ENCODE assay signal across 30 cellular contexts in genomic region chr6:150140236-150140969, GRCh38. TPM values are rescaled to one million over a fixed set of nuclear protein-coding genes. Genes with fewer than 3 reads are reported as not detected.
"Had no signal": no experiment of that assay in that cellular context is flagged by ENCODE, and none has a peak within 500 bp of the region (broad histone marks: within the 10 kb centered on the region; RNA-seq: fewer than 3 reads in every experiment).

No MANE protein-coding gene starts in this region.

- H3K27ac ChIP-seq: ascending aorta, brain microvascular endothelial cell, esophagus muscularis mucosa, parathyroid adenoma, psoas muscle, sigmoid colon, upper lobe of left lung, vagina had no signal

- DNase-seq: activated CD4-positive, alpha-beta memory T cell treated with anti-CD3 and anti-CD28 coated beads for 36 hours; activated CD4-positive, alpha-beta T cell treated with anti-CD3 and anti-CD28 coated beads, Interleukin-2, amount 10 ng/mL, durations not matched to agents 24 days and 14 days; activated CD4-positive, CD25-positive, alpha-beta regulatory T cell treated with anti-CD3 and anti-CD28 coated beads, Interleukin-2, amount 50 U/mL, for 72 hours; activated CD8-positive, alpha-beta memory T cell treated with anti-CD3 and anti-CD28 coated beads, Interleukin-2, amount 50 U/mL, for 4 hours; activated gamma-delta T cell; activated naive CD4-positive, alpha-beta T cell treated with anti-CD3 and anti-CD28 coated beads, Interleukin-2, amount 10 ng/mL, durations not matched to agents 7 days and 5 days; activated naive CD8-positive, alpha-beta T cell treated with anti-CD3 and anti-CD28 coated beads, Interleukin-2, amount 10 ng/mL, durations not matched to agents 7 days and 5 days; activated T-cell treated with anti-CD3 and anti-CD28 coated beads, Interleukin-2, amount 50 U/mL, for 1 hour; brain microvascular endothelial cell; central memory CD4-positive, alpha-beta T cell; glutamatergic neuron; left cardiac atrium; naive B cell; occipital lobe; psoas muscle; sigmoid colon; small intestine; stimulated activated CD4-positive, alpha-beta T cell treated with anti-CD3 and anti-CD28 coated beads, Interleukin-4, amount 100 ng/mL, for 4 hours; stimulated activated CD8-positive, alpha-beta memory T cell treated with anti-CD3 and anti-CD28 coated beads, Interleukin-4, amount 100 ng/mL, for 48 hours; stimulated activated naive CD8-positive, alpha-beta T cell treated with anti-CD3 and anti-CD28 coated beads, Interleukin-15, amount 100 ng/mL, for 72 hours; substantia nigra; T-helper 2 cell; upper lobe of left lung had no signal

- ATAC-seq: left cardiac atrium; psoas muscle; stimulated activated memory B cell treated with anti-CD40 and anti-IgM and Interleukin-4, amounts not matched to agents 10 μg/mL and 1 μg/mL and 100 μg/mL, for 72 hours; stimulated activated naive CD8-positive, alpha-beta T cell treated with anti-CD3 and anti-CD28 coated beads, Interleukin-15, amount 100 ng/mL, for 72 hours had no signal

- H3K4me1 ChIP-seq: parathyroid adenoma, psoas muscle had no signal

- H3K36me3 ChIP-seq: ascending aorta, brain microvascular endothelial cell, esophagus muscularis mucosa, sigmoid colon, upper lobe of left lung, vagina had no signal

- H3K4me3 ChIP-seq: ascending aorta, esophagus muscularis mucosa, psoas muscle, sigmoid colon, upper lobe of left lung, vagina had no signal

- H3K4me3 Mint-ChIP-seq: activated CD4-positive, alpha-beta memory T cell treated with anti-CD3 and anti-CD28 coated beads for 36 hours; activated CD4-positive, alpha-beta T cell treated with anti-CD3 and anti-CD28 coated beads, Interleukin-2, amount 10 ng/mL, durations not matched to agents 24 days and 14 days; activated naive CD4-positive, alpha-beta T cell treated with anti-CD3 and anti-CD28 coated beads, Interleukin-2, amount 10 ng/mL, durations not matched to agents 7 days and 5 days; activated naive CD8-positive, alpha-beta T cell treated with anti-CD3 and anti-CD28 coated beads, Interleukin-2, amount 10 ng/mL, durations not matched to agents 7 days and 5 days; mesothelial cell of epicardium; naive B cell; stimulated activated memory B cell treated with anti-CD40 and anti-IgM and Interleukin-4, amounts not matched to agents 10 μg/mL and 1 μg/mL and 100 μg/mL, for 72 hours; stimulated activated naive CD8-positive, alpha-beta T cell treated with anti-CD3 and anti-CD28 coated beads, Interleukin-15, amount 100 ng/mL, for 72 hours had no signal

- H3K9me3 ChIP-seq: ascending aorta, psoas muscle, sigmoid colon, upper lobe of left lung, vagina had no signal

- H3K36me3 Mint-ChIP-seq: activated CD4-positive, alpha-beta memory T cell treated with anti-CD3 and anti-CD28 coated beads for 36 hours; activated naive CD4-positive, alpha-beta T cell treated with anti-CD3 and anti-CD28 coated beads, Interleukin-2, amount 10 ng/mL, durations not matched to agents 7 days and 5 days; activated naive CD8-positive, alpha-beta T cell treated with anti-CD3 and anti-CD28 coated beads, Interleukin-2, amount 10 ng/mL, durations not matched to agents 7 days and 5 days; mesothelial cell of epicardium; stimulated activated memory B cell treated with anti-CD40 and anti-IgM and Interleukin-4, amounts not matched to agents 10 μg/mL and 1 μg/mL and 100 μg/mL, for 72 hours had no signal

- H3K27ac Mint-ChIP-seq: activated CD4-positive, alpha-beta memory T cell treated with anti-CD3 and anti-CD28 coated beads for 36 hours; activated CD4-positive, alpha-beta T cell treated with anti-CD3 and anti-CD28 coated beads, Interleukin-2, amount 10 ng/mL, durations not matched to agents 24 days and 14 days; activated naive CD4-positive, alpha-beta T cell treated with anti-CD3 and anti-CD28 coated beads, Interleukin-2, amount 10 ng/mL, durations not matched to agents 7 days and 5 days; activated naive CD8-positive, alpha-beta T cell treated with anti-CD3 and anti-CD28 coated beads, Interleukin-2, amount 10 ng/mL, durations not matched to agents 7 days and 5 days; mesothelial cell of epicardium; stimulated activated memory B cell treated with anti-CD40 and anti-IgM and Interleukin-4, amounts not matched to agents 10 μg/mL and 1 μg/mL and 100 μg/mL, for 72 hours; stimulated activated naive CD8-positive, alpha-beta T cell treated with anti-CD3 and anti-CD28 coated beads, Interleukin-15, amount 100 ng/mL, for 72 hours had no signal

RNA-seq across cellular contexts. Expression of gene PPP1R14C, which starts 2.4 kb away (rescaled TPM):
- total RNA-seq: activated naive CD8-positive, alpha-beta T cell treated with anti-CD3 and anti-CD28 coated beads, Interleukin-2, amount 10 ng/mL, durations not matched to agents 7 days and 5 days; ascending aorta had no signal
- polyA plus RNA-seq: liver had no signal
